Comparison of ENCODE assay signal across 8 cellular contexts in genomic region chr11:59172345-59173079, GRCh38. TPM values are rescaled to one million over a fixed set of nuclear protein-coding genes. Genes with fewer than 3 reads are reported as not detected.
A peak's percentile ranks its signal among the peaks of the same experiment; 100 is the strongest.
DNase-seq lines count a peak whose midpoint lies in the region; ATAC-seq and TF ChIP-seq lines count a peak whose summit lies in the region.

No MANE protein-coding gene starts in this region.

- H3K9me3 ChIP-seq in CD4-positive, alpha-beta memory T cell (ENCODE audit: control insufficient read depth in 1 of 2, low read length in 2 of 2): no peaks in the 10 kb centered on the region

- intact Hi-C loops in CD4-positive, alpha-beta memory T cell (cut with micrococcal nuclease): loop anchor here (1.0 to 10.0 kb wide), 2 partner anchors 382 to 508 kb away; no protein-coding TSS in a partner anchor
- intact Hi-C loops in activated CD4-positive, alpha-beta T cell treated with anti-CD3 and anti-CD28 coated beads, Interleukin-2, amount 10 ng/mL, durations not matched to agents 24 days and 14 days (cut with micrococcal nuclease): loop anchor here (10.0 kb wide), 1 partner anchor 492 kb away; the partner anchor contains the start of gene PATL1
- intact Hi-C loops in natural killer cell (cut with micrococcal nuclease): loop anchor here (5.0 kb wide), 1 partner anchor 510 kb away; no protein-coding TSS in a partner anchor

- peaks cover 7 to 28% (median 9%) of the 10 kb centered on the region in 4 donors for H3K4me1 Mint-ChIP-seq in CD4-positive, alpha-beta memory T cell
- peaks cover 9% of the 10 kb centered on the region for H3K4me1 Mint-ChIP-seq in activated CD4-positive, alpha-beta T cell treated with anti-CD3 and anti-CD28 coated beads, Interleukin-2, amount 10 ng/mL, durations not matched to agents 24 days and 14 days
- peaks cover 7 to 9% of the 10 kb centered on the region in 2 donors for H3K4me1 Mint-ChIP-seq in natural killer cell

- peak overlapping the region; percentile 2 to 82 for H3K4me3 ChIP-seq in CD4-positive, alpha-beta memory T cell (ENCODE audit: low read length in 2 of 2)

- H3K27me3 Mint-ChIP-seq in CD4-positive, alpha-beta memory T cell: peaks cover 0 to 3% of the 10 kb centered on the region in 2 donors
- peaks cover 39% of the 10 kb centered on the region for H3K27me3 Mint-ChIP-seq in activated CD4-positive, alpha-beta T cell treated with anti-CD3 and anti-CD28 coated beads, Interleukin-2, amount 10 ng/mL, durations not matched to agents 24 days and 14 days
- peaks cover 19 to 27% of the 10 kb centered on the region in 2 donors for H3K27me3 Mint-ChIP-seq in natural killer cell (ENCODE audit: low read depth in 2 of 2)

- POLR2A ChIA-PET in CD4-positive, alpha-beta memory T cell (lab: Charles Lee; ENCODE audit: partially characterized antibody): interaction anchor here (0.9 to 2.1 kb wide), 8 partner anchors 8 to 444 kb away, joined by 3 to 11 read pairs (median 4); partner anchors contain the start of gene OSBP

- no peaks in the 10 kb centered on the region for H3K27me3 ChIP-seq in CD4-positive, alpha-beta memory T cell (ENCODE audit: insufficient read depth, low read length)

- no peak overlapping the region for H3K27ac ChIP-seq in CD4-positive, alpha-beta memory T cell (ENCODE audit: low read depth, low read length)
- H3K27ac ChIP-seq in epithelial cell of prostate: peak overlapping the region; percentile 96

- no peaks in the 10 kb centered on the region for H3K9me3 Mint-ChIP-seq in CD4-positive, alpha-beta memory T cell
- no peaks in the 10 kb centered on the region for H3K9me3 Mint-ChIP-seq in activated CD4-positive, alpha-beta T cell treated with anti-CD3 and anti-CD28 coated beads, Interleukin-2, amount 10 ng/mL, durations not matched to agents 24 days and 14 days
- H3K9me3 Mint-ChIP-seq in natural killer cell: no peaks in the 10 kb centered on the region

- CTCF ChIA-PET in CD4-positive, alpha-beta memory T cell (lab: Charles Lee; ENCODE audit: partially characterized antibody): interaction anchor here (0.6 to 8.3 kb wide), 33 partner anchors 11 to 582 kb away, joined by 3 to 205 read pairs (median 6); partner anchors contain the start of genes FAM111A, FAM111B, MPEG1 and PATL1

- no peak for TF ChIP-seq CTCF in natural killer cell (IDR thresholded peaks at IDR 0.05)

- H3K27ac Mint-ChIP-seq in CD4-positive, alpha-beta memory T cell: peak overlapping the region; percentile 13 to 86 (median 71)
- H3K27ac Mint-ChIP-seq in activated CD4-positive, alpha-beta T cell treated with anti-CD3 and anti-CD28 coated beads, Interleukin-2, amount 10 ng/mL, durations not matched to agents 24 days and 14 days: no peak overlapping the region
- peak overlapping the region in 1 of 2 donors; percentile 40 for H3K27ac Mint-ChIP-seq in natural killer cell

- peaks cover 11% of the 10 kb centered on the region for H3K4me1 ChIP-seq in CD4-positive, alpha-beta memory T cell (ENCODE audit: insufficient read depth, low read length)

- peak; percentile 34 for ATAC-seq in GM19328 (IDR thresholded peaks at IDR 0.05; ENCODE audit: unreplicated experiment)
- ATAC-seq in HG03342 (IDR thresholded peaks at IDR 0.05; ENCODE audit: unreplicated experiment): peak; percentile 38
- ATAC-seq in natural killer cell: peak; percentile 8 to 36 (median 23)

- H3K36me3 Mint-ChIP-seq in CD4-positive, alpha-beta memory T cell: peaks cover 0 to 2% of the 10 kb centered on the region in 2 donors
- H3K36me3 Mint-ChIP-seq in activated CD4-positive, alpha-beta T cell treated with anti-CD3 and anti-CD28 coated beads, Interleukin-2, amount 10 ng/mL, durations not matched to agents 24 days and 14 days (ENCODE audit: low read depth): no peaks in the 10 kb centered on the region
- no peaks in the 10 kb centered on the region for H3K36me3 Mint-ChIP-seq in natural killer cell

- H3K4me3 Mint-ChIP-seq in CD4-positive, alpha-beta memory T cell: peak overlapping the region; percentile 86 to 98 (median 90)
- peak overlapping the region; percentile 87 for H3K4me3 Mint-ChIP-seq in activated CD4-positive, alpha-beta T cell treated with anti-CD3 and anti-CD28 coated beads, Interleukin-2, amount 10 ng/mL, durations not matched to agents 24 days and 14 days
- H3K4me3 Mint-ChIP-seq in natural killer cell: peak overlapping the region; percentile 88

- peak in 3 of 5 donors; percentile 21 to 59 (median 27) for DNase-seq in CD4-positive, alpha-beta memory T cell
- DNase-seq in activated CD4-positive, alpha-beta T cell treated with anti-CD3 and anti-CD28 coated beads, Interleukin-2, amount 10 ng/mL, durations not matched to agents 24 days and 14 days: peak; percentile 63
- no peak for DNase-seq in epithelial cell of prostate (ENCODE audit: low read depth, low spot score)
- DNase-seq in natural killer cell: peak; percentile 22
- no peak for DNase-seq in NCI-H187 treated with DMSO at 0.1 percent for 48 hours (lab: John Stamatoyannopoulos, UW)
- no peak for DNase-seq in Ammon's horn (ENCODE audit: low spot score)

- no peaks in the 10 kb centered on the region for H3K36me3 ChIP-seq in CD4-positive, alpha-beta memory T cell (ENCODE audit: insufficient read depth, low read length)

RNA-seq across cellular contexts. Expression of gene DTX4, which starts 0.6 kb away (rescaled TPM):
- total RNA-seq in CD4-positive, alpha-beta memory T cell: 1 to 10 TPM; 2.9 to 3.4 TPM
- polyA plus RNA-seq in CD4-positive, alpha-beta memory T cell: under 1 TPM; 0.09 to 0.76 TPM
- total RNA-seq in activated CD4-positive, alpha-beta T cell treated with anti-CD3 and anti-CD28 coated beads, Interleukin-2, amount 10 ng/mL, durations not matched to agents 24 days and 14 days: 0.17 and 0.47 TPM in 2 replicates
- total RNA-seq in natural killer cell: under 1 TPM; 0.21 to 0.90 (median 0.59) TPM

RNA-seq across cellular contexts. Expression of gene FAM111A, which starts 29.9 kb away (rescaled TPM):
- 100 to 1,000 TPM; 128 to 130 TPM for total RNA-seq in CD4-positive, alpha-beta memory T cell
- 10 to 100 TPM; 22.8 to 27.4 TPM for polyA plus RNA-seq in CD4-positive, alpha-beta memory T cell
- 62.2 and 71.2 TPM in 2 replicates for total RNA-seq in activated CD4-positive, alpha-beta T cell treated with anti-CD3 and anti-CD28 coated beads, Interleukin-2, amount 10 ng/mL, durations not matched to agents 24 days and 14 days
- 100 to 1,000 TPM in 2 of 3 donors, 10 to 100 TPM in 1; 93.7 to 125 (median 102) TPM for total RNA-seq in natural killer cell

RNA-seq across cellular contexts. Expression of gene MPEG1, which starts 40.2 kb away (rescaled TPM):
- 1 to 10 TPM; 2.1 to 2.7 TPM for total RNA-seq in CD4-positive, alpha-beta memory T cell
- under 1 TPM; 0.14 to 0.25 TPM for polyA plus RNA-seq in CD4-positive, alpha-beta memory T cell
- total RNA-seq in activated CD4-positive, alpha-beta T cell treated with anti-CD3 and anti-CD28 coated beads, Interleukin-2, amount 10 ng/mL, durations not matched to agents 24 days and 14 days: not detected in 2 replicates
- total RNA-seq in natural killer cell: 10 to 100 TPM; 11.1 to 20.0 (median 19.6) TPM

Comparison
In these comparisons a context has a peak if more than half of its experiments do, and no peak if none do; other contexts are left out.
1. DNase-seq: peak in CD4-positive, alpha-beta memory T cell (3 of 5), activated CD4-positive, alpha-beta T cell treated with anti-CD3 and anti-CD28 coated beads, Interleukin-2, amount 10 ng/mL, durations not matched to agents 24 days and 14 days (single experiment) and natural killer cell (single experiment); none in epithelial cell of prostate (single experiment), NCI-H187 treated with DMSO at 0.1 percent for 48 hours (single experiment) and Ammon's horn (single experiment).
2. Peak in every context shown above with its lines, with median percentiles within 50 percentile points of each other: H3K4me3 Mint-ChIP-seq and ATAC-seq.